Comparison of ENCODE assay signal across 9 cellular contexts in the genomic region with DNA sequence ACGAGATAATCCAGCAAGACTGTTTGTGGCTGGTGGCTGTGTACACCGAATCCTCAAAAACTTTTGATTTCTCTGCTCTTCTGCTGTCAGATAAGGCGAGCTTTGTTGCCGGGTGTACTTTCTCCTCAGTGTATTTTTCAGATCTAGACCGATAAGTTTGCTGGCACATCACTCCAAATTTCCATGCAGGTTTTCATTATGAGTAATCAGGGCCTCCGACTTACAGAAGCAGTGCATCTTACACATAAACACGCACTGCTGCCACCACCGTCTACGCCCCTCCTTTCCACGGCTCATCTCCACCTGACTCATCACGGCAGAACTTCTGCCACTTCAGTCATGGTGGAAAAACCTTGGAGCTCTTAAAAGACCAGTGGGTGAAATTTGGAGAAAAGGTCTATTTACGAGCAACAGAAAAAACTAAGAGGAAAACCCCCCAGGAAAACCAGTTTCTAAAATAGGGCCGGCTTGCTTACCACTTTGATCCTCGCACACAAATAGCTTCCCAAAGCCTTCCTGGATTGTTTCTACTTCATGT. TPM values are rescaled to one million over a fixed set of nuclear protein-coding genes. Genes with fewer than 3 reads are reported as not detected.
A peak's percentile ranks its signal among the peaks of the same experiment; 100 is the strongest.
DNase-seq lines count a peak whose midpoint lies in the region; ATAC-seq, FAIRE-seq and TF ChIP-seq lines count a peak whose summit lies in the region.
"Had no signal": no experiment of that assay in that cellular context is flagged by ENCODE, and none has a peak within 500 bp of the region (broad histone marks: within the 10 kb centered on the region; RNA-seq: fewer than 3 reads in every experiment).

No MANE protein-coding gene starts in this region.

- H3K27me3 ChIP-seq in foreskin keratinocyte (no peaks in the 10 kb centered on the region), thyroid gland (no peaks in the 10 kb centered on the region), uterus (no peaks in the 10 kb centered on the region)

- H3K9me3 ChIP-seq in thyroid gland (no peaks in the 10 kb centered on the region), uterus (no peaks in the 10 kb centered on the region)

- no peak for FAIRE-seq in urothelium cell line (lab: Jason Lieb, UNC)

- peak; percentile 21 to 66 for DNase-seq in activated CD8-positive, alpha-beta memory T cell treated with anti-CD3 and anti-CD28 coated beads for 4 hours (ENCODE audit: low read depth in 2 of 2)
- peak; percentile 77 to 86 for DNase-seq in foreskin keratinocyte
- DNase-seq in urothelium cell line (ENCODE audit: low spot score): peak; percentile 21
- no peak for DNase-seq in thyroid gland
- no peak for DNase-seq in uterus

- H3K36me3 ChIP-seq in thyroid gland (peaks cover 0 to 6% of the 10 kb centered on the region in 2 donors), uterus (no peaks in the 10 kb centered on the region)

- H3K27ac ChIP-seq in foreskin keratinocyte (peak overlapping the region; percentile 79), thyroid gland (no peak overlapping the region), uterus (peak overlapping the region in 1 of 2 donors; percentile 37)
- H3K27ac ChIP-seq: VCaP had no signal

- intact Hi-C loops in thyroid gland (cut with DNase I) (no loop called here), uterus (cut with DNase I; ENCODE audit: low total_unique reads) (loop anchor here (10.0 kb wide), 1 partner anchor 48 kb away; a partner anchor contains a TSS)

- H3K4me1 ChIP-seq in foreskin keratinocyte (peaks cover 24% of the 10 kb centered on the region), thyroid gland (peaks cover 13% of the 10 kb centered on the region in 2 donors), uterus (no peaks in the 10 kb centered on the region)

- no peak overlapping the region for H3K4me3 ChIP-seq in thyroid gland (replicated peaks in 1 of 3)
- H3K4me3 ChIP-seq in uterus: no peak overlapping the region

- ATAC-seq in GM18909 (IDR thresholded peaks at IDR 0.05; ENCODE audit: poor library complexity, unreplicated experiment): peak; percentile 82
- ATAC-seq in HG03135 (IDR thresholded peaks at IDR 0.05; ENCODE audit: unreplicated experiment): peak; percentile 57
- peak; percentile 84 for ATAC-seq in foreskin keratinocyte
- ATAC-seq in GM19328 (IDR thresholded peaks at IDR 0.05; ENCODE audit: unreplicated experiment): no peak

- TF ChIP-seq CTCF in foreskin keratinocyte (conservative IDR thresholded peaks at IDR 0.05): peak; percentile 12
- no peak for TF ChIP-seq CTCF in thyroid gland (IDR thresholded peaks at IDR 0.05)
- TF ChIP-seq CTCF in uterus (IDR thresholded peaks at IDR 0.05): no peak

- TF ChIP-seq POLR2A in thyroid gland (IDR thresholded peaks at IDR 0.05) (no peak), uterus (IDR thresholded peaks at IDR 0.05) (no peak)

- WGBS in thyroid gland, 2 donors: 87 to 92% methylated on average over 14 of the region's 14 CpGs

RNA-seq across cellular contexts. Expression of a gene that starts 7.7 kb away (rescaled TPM):
- total RNA-seq in foreskin keratinocyte (17.1 and 21.7 TPM in 2 replicates), thyroid gland (10 to 100 TPM; 16.3 to 33.5 (median 18.6) TPM), uterus (10 to 100 TPM in 3 of 4 donors, 1 to 10 TPM in 1; 2.8 to 29.9 (median 14.4) TPM)
- polyA plus RNA-seq in foreskin keratinocyte: 3.1 and 3.3 TPM in 2 replicates

RNA-seq across cellular contexts. Expression of a gene that starts 48.7 kb away (rescaled TPM):
- total RNA-seq in foreskin keratinocyte (54.1 and 84.4 TPM in 2 replicates), thyroid gland (10 to 100 TPM; 12.7 to 22.7 (median 20.0) TPM), uterus (10 to 100 TPM in 3 of 4 donors, 1 to 10 TPM in 1; 9.5 to 37.5 (median 18.3) TPM)
- polyA plus RNA-seq in foreskin keratinocyte: 20.8 and 27.6 TPM in 2 replicates

Comparison
In these comparisons a context has a peak if more than half of its experiments do, and no peak if none do; other contexts are left out.
1. DNase-seq: peak in activated CD8-positive, alpha-beta memory T cell treated with anti-CD3 and anti-CD28 coated beads for 4 hours (2 of 2), foreskin keratinocyte (2 of 2) and urothelium cell line (single experiment); none in thyroid gland (0 of 2) and uterus (0 of 2).